In the genomic region with DNA sequence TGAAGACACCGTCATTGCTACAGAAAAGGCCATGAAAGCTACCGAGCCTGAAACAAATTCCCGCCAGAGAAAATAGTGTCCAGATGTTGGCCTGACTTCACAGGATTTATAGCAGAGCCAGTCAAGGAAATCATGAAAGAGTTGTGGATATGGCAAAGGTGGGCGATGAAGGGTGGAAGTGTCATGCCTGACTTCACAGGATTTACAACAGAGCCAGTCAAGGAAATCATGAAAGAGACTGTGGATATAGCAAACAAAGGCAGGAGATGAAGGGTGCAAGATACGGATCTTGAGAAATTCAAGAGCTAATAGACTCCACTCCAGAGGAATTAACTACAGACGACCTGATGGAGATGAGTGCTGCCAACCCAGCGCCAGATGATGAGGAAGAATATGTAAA, we compare ENCODE assay signal across 26 cellular contexts. TPM values are rescaled to one million over a fixed set of nuclear protein-coding genes. Genes with fewer than 3 reads are reported as not detected.
DNase-seq lines count a peak whose midpoint lies in the region; ATAC-seq and TF ChIP-seq lines count a peak whose summit lies in the region.
"Had no signal": no experiment of that assay in that cellular context is flagged by ENCODE, and none has a peak within 500 bp of the region (broad histone marks: within the 10 kb centered on the region; RNA-seq: fewer than 3 reads in every experiment).

No MANE protein-coding gene starts in this region.

- H3K4me1 ChIP-seq in A673 (ENCODE audit: insufficient read depth, low read length, poor library complexity, severe bottlenecking) = no peaks in the 10 kb centered on the region
- H3K4me1 ChIP-seq in Karpas-422 (ENCODE audit: low read length) = no peaks in the 10 kb centered on the region
- H3K4me1 ChIP-seq: SJSA1 had no signal

- no peaks in the 10 kb centered on the region for H3K79me2 ChIP-seq in Karpas-422 (ENCODE audit: low read length)

- H3K9me3 ChIP-seq in A673 (ENCODE audit: low read depth, low read length, poor library complexity, severe bottlenecking) (no peaks in the 10 kb centered on the region), WERI-Rb-1 (ENCODE audit: severe bottlenecking) (no peaks in the 10 kb centered on the region), Karpas-422 (ENCODE audit: low read length) (no peaks in the 10 kb centered on the region)
- H3K9me3 ChIP-seq: SJSA1 had no signal

- CTCF ChIA-PET in A673 (lab: Charles Lee) = no interaction called here

- H4K20me1 ChIP-seq in Karpas-422 (ENCODE audit: insufficient read depth, low read depth, low read length) = no peaks in the 10 kb centered on the region

- H3K4me3 ChIP-seq in A673 (ENCODE audit: low read depth, low read length, poor library complexity, severe bottlenecking) (no peak overlapping the region), WERI-Rb-1 (ENCODE audit: low read depth, low read length) (no peak overlapping the region), Karpas-422 (ENCODE audit: low read length) (no peak overlapping the region)
- H3K4me3 ChIP-seq: PC-9, SJSA1 had no signal

- peaks cover 40% of the 10 kb centered on the region for H3K36me3 ChIP-seq in A673 (ENCODE audit: insufficient read depth, low read length, poor library complexity, severe bottlenecking)
- H3K36me3 ChIP-seq in WERI-Rb-1 = peaks cover 67% of the 10 kb centered on the region
- H3K36me3 ChIP-seq in Karpas-422 (ENCODE audit: insufficient read depth, low read length) = peaks cover 20% of the 10 kb centered on the region; the same call in 1 of the 2 replicates
- H3K36me3 ChIP-seq: SJSA1 had no signal

- POLR2A ChIA-PET in A673 (lab: Charles Lee; ENCODE audit: low non-redundant PET) = no interaction called here

- TSS peak; percentile 19 for BruUV-seq in A673 (replicated peaks; lab: Mats Ljungman, UMichigan)

- ATAC-seq in GM21528 (IDR thresholded peaks at IDR 0.05; ENCODE audit: low FRiP score, unreplicated experiment) (no peak), GM19035 (IDR thresholded peaks at IDR 0.05; ENCODE audit: unreplicated experiment) (no peak)
- ATAC-seq: HCT116, T-cell had no signal

- no peaks in the 10 kb centered on the region for H3K27me3 ChIP-seq in A673 (replicated peaks; ENCODE audit: insufficient read depth, low read depth, low read length, poor library complexity)
- no peaks in the 10 kb centered on the region for H3K27me3 ChIP-seq in WERI-Rb-1 (ENCODE audit: insufficient read depth, low read depth, severe bottlenecking)
- no peaks in the 10 kb centered on the region for H3K27me3 ChIP-seq in Karpas-422 (ENCODE audit: low read length)
- H3K27me3 ChIP-seq: SJSA1 had no signal

- H3K9ac ChIP-seq in Karpas-422 (ENCODE audit: low read length) = no peak overlapping the region

- no peak overlapping the region for H3K4me2 ChIP-seq in Karpas-422 (ENCODE audit: low read depth, low read length, poor library complexity, severe bottlenecking)
- H3K4me2 ChIP-seq: PC-9 had no signal

- no peak overlapping the region for H2AFZ ChIP-seq in Karpas-422 (ENCODE audit: low read length)
- H2AFZ ChIP-seq: PC-9 had no signal

- intact Hi-C loops in A673 (cut with micrococcal nuclease; ENCODE audit: unreplicated experiment) = no loop called here

- TF ChIP-seq CTCF in A673 (conservative IDR thresholded peaks at IDR 0.05; ENCODE audit: low read depth, low read length) (no peak), WERI-Rb-1 (IDR thresholded peaks at IDR 0.05; ENCODE audit: low read depth, low read length) (no peak)

- no peak overlapping the region for H3K27ac ChIP-seq in A673 (ENCODE audit: low read depth, low read length, poor library complexity, severe bottlenecking)
- H3K27ac ChIP-seq in WERI-Rb-1 = peak overlapping the region; percentile 82
- no peak overlapping the region for H3K27ac ChIP-seq in Karpas-422 (ENCODE audit: low read length)
- H3K27ac ChIP-seq: PC-9, SJSA1 had no signal

- no peaks in the 10 kb centered on the region for H3K9me2 ChIP-seq in Karpas-422 (replicated peaks; ENCODE audit: insufficient read depth, low read length)

- DNase-seq in A673 (ENCODE audit: low spot score) (no peak), DMS79 (lab: John Stamatoyannopoulos, UW) (peak; percentile 67), WERI-Rb-1 (no peak), left kidney (ENCODE audit: low read depth, low spot score) (peak; percentile 39), Karpas-422 (no peak)
- DNase-seq: AML-193; C1 segment of cervical spinal cord; CD4-positive, alpha-beta memory T cell; COR-L47; Kasumi-1; NCI-H1092 treated with DMSO at 0.1 percent for 48 hours; NCI-H1436; NCI-H187 treated with DMSO at 0.1 percent for 48 hours; NCI-H2171 treated with DMSO at 0.1 percent for 48 hours; NCI-H345; NCI-H510A treated with DMSO at 0.1 percent for 48 hours; NCI-H82; NK-92 treated with Interleukin-12 subunit alpha and Interleukin-12 subunit beta, amount 100 ng/mL, for 24 hours; PC-9; Right ventricle myocardium superior; RPMI8226; T-cell had no signal

RNA-seq across cellular contexts. Expression of gene TRMT44, which starts 17.1 kb away (rescaled TPM):
- total RNA-seq in A673 (2021) = 22.4 and 22.9 TPM in 2 replicates
- 14.1 and 16.2 TPM in 2 replicates for total RNA-seq in Karpas-422 (2014; rRNA removed; shearing (Covaris generic); ENCODE audit: low replicate concordance)

RNA-seq across cellular contexts. Expression of gene ACOX3, which starts 17.1 kb away (rescaled TPM):
- 14.3 and 18.9 TPM in 2 replicates for total RNA-seq in A673 (2021)
- total RNA-seq in Karpas-422 (2014; rRNA removed; shearing (Covaris generic); ENCODE audit: low replicate concordance) = 7.8 and 17.6 TPM in 2 replicates

Comparison
In these comparisons a context has a peak if more than half of its experiments do, and no peak if none do; other contexts are left out.
1. DNase-seq: peak in DMS79 (single experiment) and left kidney (single experiment); none in A673 (single experiment), WERI-Rb-1 (single experiment) and Karpas-422 (single experiment).